In the genomic region with DNA sequence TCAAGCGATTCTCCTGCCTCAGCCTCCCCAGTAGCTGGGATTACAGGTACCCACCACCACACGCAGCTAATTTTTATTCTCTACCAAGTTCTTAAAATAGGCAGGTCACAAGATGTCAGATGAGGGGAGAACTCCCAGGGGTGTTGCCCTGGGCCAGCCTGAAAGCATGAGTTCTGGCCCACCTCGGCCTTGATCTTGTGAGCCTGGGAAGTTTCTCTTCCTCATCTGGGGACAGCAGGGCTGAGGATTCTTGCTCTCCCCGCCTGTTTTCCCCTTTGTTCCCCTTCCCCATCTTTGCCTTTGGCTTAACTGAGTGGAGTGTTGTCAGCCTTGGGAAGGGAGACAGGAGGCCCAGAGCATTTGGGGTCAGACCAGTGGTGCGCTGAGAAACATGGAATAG, we compare ENCODE assay signal across 12 cellular contexts. TPM values are rescaled to one million over a fixed set of nuclear protein-coding genes. Genes with fewer than 3 reads are reported as not detected.
DNase-seq lines count a peak whose midpoint lies in the region; ATAC-seq and TF ChIP-seq lines count a peak whose summit lies in the region.
"Had no signal": no experiment of that assay in that cellular context is flagged by ENCODE, and none has a peak within 500 bp of the region (broad histone marks: within the 10 kb centered on the region; RNA-seq: fewer than 3 reads in every experiment).

No MANE protein-coding gene starts in this region.

- H3K27ac Mint-ChIP-seq in HFFc6 (peak overlapping the region; percentile 97), chondrocyte (ENCODE audit: unreplicated experiment) (peak overlapping the region; percentile 93)

- H3K27me3 Mint-ChIP-seq in HFFc6 (ENCODE audit: insufficient read depth): peaks cover under 1% of the 10 kb centered on the region
- no peaks in the 10 kb centered on the region for H3K27me3 Mint-ChIP-seq in chondrocyte (ENCODE audit: low read depth)

- peaks cover 40% of the 10 kb centered on the region for H3K4me1 Mint-ChIP-seq in HFFc6 (ENCODE audit: low read depth)
- H3K4me1 Mint-ChIP-seq in chondrocyte (ENCODE audit: low read depth): peaks cover 40% of the 10 kb centered on the region

- no peak for ATAC-seq in stimulated activated naive CD8-positive, alpha-beta T cell treated with anti-CD3 and anti-CD28 coated beads, Interleukin-15, Interleukin-2, amounts not matched to agents 100 U/mL and 50 U/mL, for 24 hours
- ATAC-seq: body of pancreas had no signal

- no peak for TF ChIP-seq CTCF in AG04450 (IDR thresholded peaks at IDR 0.05; ENCODE audit: low read depth, low read length)
- no peak for TF ChIP-seq CTCF in HFFc6 (IDR thresholded peaks at IDR 0.05)
- TF ChIP-seq CTCF in chondrocyte (IDR thresholded peaks at IDR 0.05): no peak

- H3K9me3 ChIP-seq in AG04450 (ENCODE audit: control insufficient read depth, insufficient read depth, low read length): no peaks in the 10 kb centered on the region
- H3K9me3 ChIP-seq: body of pancreas had no signal

- H3K27ac ChIP-seq in AG04450 (ENCODE audit: low read depth, low read length): peak overlapping the region; percentile 92
- H3K27ac ChIP-seq: epithelial cell of prostate had no signal

- H3K4me3 ChIP-seq in AG04450 (ENCODE audit: low read depth, low read length): no peak overlapping the region
- H3K4me3 ChIP-seq: body of pancreas had no signal

- H3K4me3 Mint-ChIP-seq in HFFc6 (peak overlapping the region; percentile 54), chondrocyte (ENCODE audit: unreplicated experiment) (no peak overlapping the region)

- H3K9me3 Mint-ChIP-seq in HFFc6 (no peaks in the 10 kb centered on the region), chondrocyte (ENCODE audit: low read depth) (no peaks in the 10 kb centered on the region)
- H3K9me3 Mint-ChIP-seq: H9 had no signal

- no peaks in the 10 kb centered on the region for H3K27me3 ChIP-seq in AG04450 (ENCODE audit: control insufficient read depth, insufficient read depth, low read length)
- H3K27me3 ChIP-seq: body of pancreas had no signal

- H3K36me3 Mint-ChIP-seq in HFFc6 (ENCODE audit: low read depth) (peaks cover 10% of the 10 kb centered on the region; the same call in 1 of the 2 replicates), chondrocyte (ENCODE audit: low read depth) (peaks cover 3% of the 10 kb centered on the region)

- no peak for DNase-seq in AG04450 (ENCODE audit: low read depth, low spot score)
- no peak for DNase-seq in HFFc6
- DNase-seq in chondrocyte (ENCODE audit: low spot score): no peak
- DNase-seq in pons (ENCODE audit: low spot score): peak; percentile 63
- DNase-seq in superior temporal gyrus (ENCODE audit: extremely low spot score): no peak
- no peak for DNase-seq in stimulated activated CD4-positive, alpha-beta T cell treated with anti-CD3 and anti-CD28 coated beads, Interleukin-4, amount 100 ng/mL, for 24 hours
- no peak for DNase-seq in cerebellum (ENCODE audit: low spot score)
- DNase-seq in stimulated activated naive CD8-positive, alpha-beta T cell treated with anti-CD3 and anti-CD28 coated beads, Interleukin-15, Interleukin-2, amounts not matched to agents 100 U/mL and 50 U/mL, for 24 hours: no peak
- DNase-seq: H9; stimulated activated CD4-positive, alpha-beta T cell treated with anti-CD3 and anti-CD28 coated beads, Interleukin-2, amount 100 ng/mL, for 24 hours had no signal

- CTCF ChIA-PET in AG04450 (lab: Charles Lee): interaction anchor here (0.6 to 2.1 kb wide), 9 partner anchors 10 to 130 kb away, joined by 3 to 18 read pairs (median 5); a partner anchor contains a TSS

- POLR2A ChIA-PET in AG04450 (lab: Yijun Ruan, JAX): interaction anchor here (1.3 to 3.9 kb wide), 4 partner anchors 8 to 19 kb away, joined by 7 to 52 read pairs (median 24); a partner anchor contains a TSS

RNA-seq across cellular contexts. Expression of a gene that starts 3.5 kb away (rescaled TPM):
- polyA plus RNA-seq in AG04450 (2011; rRNA removed): 11.7 and 17.7 TPM in 2 replicates
- 6.3 and 9.7 TPM in 2 replicates for polyA minus RNA-seq in AG04450 (2011; rRNA and poly(A)+ RNA removed)
- total RNA-seq in HFFc6 (2021; fragmentation: NEBNext Ultra II Directional; extraction: Animal tissue kit (Norgen Biotek cat#: 25700)): 10 to 100 TPM; 15.3 to 24.5 (median 18.4) TPM
- total RNA-seq in chondrocyte (14.8 to 17.2 TPM (median 15.2 TPM) in 3 replicates), cerebellum (34.0 TPM)

RNA-seq across cellular contexts. Expression of a gene that starts 13.4 kb away (rescaled TPM):
- 5,926 and 7,935 TPM in 2 replicates for polyA plus RNA-seq in AG04450 (2011; rRNA removed)
- polyA minus RNA-seq in AG04450 (2011; rRNA and poly(A)+ RNA removed): 3,546 and 5,412 TPM in 2 replicates
- 1,000 to 10,000 TPM; 5,326 to 7,192 (median 6,673) TPM for total RNA-seq in HFFc6 (2021; fragmentation: NEBNext Ultra II Directional; extraction: Animal tissue kit (Norgen Biotek cat#: 25700))
- total RNA-seq in chondrocyte: 1,066 to 2,807 TPM (median 2,760 TPM) in 3 replicates
- 152 TPM for total RNA-seq in cerebellum

RNA-seq across cellular contexts. Expression of a gene that starts 22.6 kb away (rescaled TPM):
- 8.4 and 11.3 TPM in 2 replicates for polyA plus RNA-seq in AG04450 (2011; rRNA removed)
- 12.8 and 14.4 TPM in 2 replicates for polyA minus RNA-seq in AG04450 (2011; rRNA and poly(A)+ RNA removed)
- 10 to 100 TPM; 15.9 to 26.3 (median 23.0) TPM for total RNA-seq in HFFc6 (2021; fragmentation: NEBNext Ultra II Directional; extraction: Animal tissue kit (Norgen Biotek cat#: 25700))
- total RNA-seq in chondrocyte: 1.6 to 2.7 TPM (median 2.4 TPM) in 3 replicates
- total RNA-seq in cerebellum: 1.4 TPM

RNA-seq across cellular contexts. Expression of a gene that starts 24.1 kb away (rescaled TPM):
- polyA plus RNA-seq in AG04450 (2011; rRNA removed): 10.4 and 11.8 TPM in 2 replicates
- 10.9 and 13.9 TPM in 2 replicates for polyA minus RNA-seq in AG04450 (2011; rRNA and poly(A)+ RNA removed)
- 10 to 100 TPM; 17.7 to 29.6 (median 26.9) TPM for total RNA-seq in HFFc6 (2021; fragmentation: NEBNext Ultra II Directional; extraction: Animal tissue kit (Norgen Biotek cat#: 25700))
- total RNA-seq in chondrocyte: 12.1 to 18.7 TPM (median 12.8 TPM) in 3 replicates
- total RNA-seq in cerebellum: 11.3 TPM

RNA-seq across cellular contexts. Expression of a gene that starts 34.8 kb away (rescaled TPM):
- 37.0 and 76.4 TPM in 2 replicates for polyA plus RNA-seq in AG04450 (2011; rRNA removed)
- 78.8 and 114 TPM in 2 replicates for polyA minus RNA-seq in AG04450 (2011; rRNA and poly(A)+ RNA removed)
- 10 to 100 TPM; 74.3 to 92.5 (median 91.6) TPM for total RNA-seq in HFFc6 (2021; fragmentation: NEBNext Ultra II Directional; extraction: Animal tissue kit (Norgen Biotek cat#: 25700))
- total RNA-seq in chondrocyte (47.9 to 49.8 TPM (median 49.5 TPM) in 3 replicates), cerebellum (28.5 TPM)
